ENCODE assay signal across 8 cellular contexts in the genomic region with DNA sequence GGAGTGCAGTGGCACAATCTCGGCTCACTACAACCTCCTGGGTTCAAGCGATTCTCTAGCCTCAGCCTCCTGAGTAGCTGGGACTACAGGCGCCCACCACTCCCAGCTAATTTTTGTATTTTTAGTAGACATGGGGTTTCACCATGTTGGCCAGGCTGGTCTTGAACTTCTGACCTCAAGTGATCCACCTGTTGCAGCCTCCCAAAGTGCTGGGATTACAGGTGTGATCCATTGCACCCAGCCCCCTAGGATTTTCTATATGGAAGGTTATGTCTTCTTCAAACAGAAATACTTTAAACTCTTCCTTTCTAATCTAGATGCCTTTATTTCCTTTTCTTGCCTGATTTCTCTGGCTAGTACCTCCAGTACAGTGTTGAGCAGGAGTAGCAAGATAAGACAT. TPM values are rescaled to one million over a fixed set of nuclear protein-coding genes. Genes with fewer than 3 reads are reported as not detected.
A peak's percentile ranks its signal among the peaks of the same experiment; 100 is the strongest.
DNase-seq lines count a peak whose midpoint lies in the region; ATAC-seq and TF ChIP-seq lines count a peak whose summit lies in the region.
"Not testable (repeated sequence)": the region's sequence is repeated elsewhere in the genome, so short reads cannot be mapped to it uniquely, and the experiment has no call there.

No MANE protein-coding gene starts in this region.

- not testable (repeated sequence) for TF ChIP-seq EP300 in esophagus muscularis mucosa (IDR thresholded peaks at IDR 0.05)

- POLR2A ChIA-PET in HEK293 (lab: Yijun Ruan, JAX); PC-9 (lab: Charles Lee; ENCODE audit: unreplicated experiment): not testable (repeated sequence)

- ATAC-seq in psoas muscle, gastrocnemius medialis: not testable (repeated sequence)

- TF ChIP-seq POLR2A in esophagus muscularis mucosa (IDR thresholded peaks at IDR 0.05; ENCODE audit: low read depth); gastrocnemius medialis (IDR thresholded peaks at IDR 0.05); uterus (IDR thresholded peaks at IDR 0.05): not testable (repeated sequence)

- not testable (repeated sequence) for H3K23ac ChIP-seq in trophoblast cell (ENCODE audit: low read length)

- not testable (repeated sequence) for H4K91ac ChIP-seq in trophoblast cell (ENCODE audit: low read depth, low read length)

- not testable (repeated sequence) for H2BK120ac ChIP-seq in trophoblast cell (ENCODE audit: insufficient read depth, low read length, poor library complexity)

- CTCF ChIA-PET in HEK293 (lab: Yijun Ruan, JAX): interaction anchor here (0.6 to 1.0 kb wide), 2 partner anchors 14 to 155 kb away, joined by 3 to 4 read pairs; no protein-coding TSS in a partner anchor
- CTCF ChIA-PET in PC-9 (lab: Charles Lee): not testable (repeated sequence)

- not testable (repeated sequence) for H3K27ac ChIP-seq in HEK293 (ENCODE audit: extremely low read depth, low read depth, low read length); esophagus muscularis mucosa (replicated peaks in 1 of 4); trophoblast cell (ENCODE audit: low read depth, low read length)
- H3K27ac ChIP-seq in PC-9 (peak overlapping the region; percentile 78; the same call in 1 of the 2 replicates), psoas muscle (peak overlapping the region; percentile 76), gastrocnemius medialis (peak overlapping the region; percentile 75 to 99 (median 82)), tibial artery (peak overlapping the region; percentile 85 to 90), uterus (peak overlapping the region; percentile 93 to 94)

- H2AFZ ChIP-seq in PC-9; trophoblast cell (ENCODE audit: insufficient read depth, low read length, poor library complexity): not testable (repeated sequence)

- not testable (repeated sequence) for H2BK12ac ChIP-seq in trophoblast cell (ENCODE audit: low read length)

- H2BK5ac ChIP-seq in trophoblast cell (ENCODE audit: low read depth, low read length, poor library complexity): not testable (repeated sequence)

- peaks cover 47% of the 10 kb centered on the region for H3F3A ChIP-seq in PC-9 (ENCODE audit: insufficient read depth, low read depth)

- H3K18ac ChIP-seq in trophoblast cell (ENCODE audit: low read length): not testable (repeated sequence)

- H3K9me2 ChIP-seq in PC-9 (ENCODE audit: insufficient read depth): not testable (repeated sequence)

- peak overlapping the region; percentile 17 for H3K14ac ChIP-seq in trophoblast cell (ENCODE audit: low read length)

- not testable (repeated sequence) for H3K27me3 ChIP-seq in PC-9 (ENCODE audit: insufficient read depth, low read depth); esophagus muscularis mucosa; trophoblast cell (ENCODE audit: insufficient read depth, low read length); psoas muscle (ENCODE audit: insufficient read depth in 3 of 3, low read length in 2 of 3); gastrocnemius medialis; tibial artery; uterus

- H3K4me3 ChIP-seq in HEK293 (ENCODE audit: low read depth, low read length); PC-9; esophagus muscularis mucosa; trophoblast cell (ENCODE audit: low read depth, low read length); psoas muscle; gastrocnemius medialis; tibial artery; uterus: not testable (repeated sequence)

- H4K8ac ChIP-seq in trophoblast cell (ENCODE audit: low read depth, low read length): not testable (repeated sequence)

- intact Hi-C loops in PC-9 (cut with micrococcal nuclease; ENCODE audit: unreplicated experiment); esophagus muscularis mucosa (cut with DNase I); psoas muscle (cut with DNase I); gastrocnemius medialis (cut with DNase I; ENCODE audit: low total_unique reads); tibial artery (cut with DNase I; ENCODE audit: low total_unique reads); uterus (cut with DNase I; ENCODE audit: low total_unique reads): not testable (repeated sequence)

- not testable (repeated sequence) for H4K12ac ChIP-seq in trophoblast cell (ENCODE audit: low read depth, low read length)

- H3K9me3 ChIP-seq in HEK293 (ENCODE audit: control insufficient read depth, insufficient read depth, low read depth, low read length); PC-9 (ENCODE audit: insufficient read depth, low read depth); esophagus muscularis mucosa; trophoblast cell (ENCODE audit: insufficient read depth, low read depth, low read length); psoas muscle; gastrocnemius medialis; tibial artery; uterus: not testable (repeated sequence)

- H3K4me1 ChIP-seq in HEK293 (ENCODE audit: control insufficient read depth, insufficient read depth, low read length): not testable (repeated sequence)
- H3K4me1 ChIP-seq in PC-9 (replicated peaks; ENCODE audit: insufficient read depth): peaks cover 66% of the 10 kb centered on the region
- peaks cover 47 to 76% (median 66%) of the 10 kb centered on the region in 4 donors for H3K4me1 ChIP-seq in esophagus muscularis mucosa
- H3K4me1 ChIP-seq in trophoblast cell (ENCODE audit: control insufficient read depth in 1 of 2, insufficient read depth in 2 of 2, low read length in 2 of 2): peaks cover 18 to 26% of the 10 kb centered on the region in 2 experiments
- peaks cover 78% of the 10 kb centered on the region for H3K4me1 ChIP-seq in psoas muscle
- H3K4me1 ChIP-seq in gastrocnemius medialis: peaks cover 83 to 85% of the 10 kb centered on the region in 2 donors
- peaks cover 0 to 93% (median 64%) of the 10 kb centered on the region in 4 donors for H3K4me1 ChIP-seq in tibial artery
- peaks cover 8 to 24% of the 10 kb centered on the region in 2 donors for H3K4me1 ChIP-seq in uterus

- not testable (repeated sequence) for BruUV-seq in PC-9 (replicated peaks; lab: Mats Ljungman, UMichigan)

- not testable (repeated sequence) for H4K20me1 ChIP-seq in PC-9 (ENCODE audit: insufficient read depth)

- 98% methylated on average over 3 of the region's 3 CpGs for WGBS in esophagus muscularis mucosa
- WGBS in trophoblast cell (ENCODE audit: extremely low coverage, insufficient coverage, insufficient read length): no CpG with 5 or more reads among the region's 3 CpGs
- 96 to 98% (median 97%) methylated on average over 3 of the region's 3 CpGs for WGBS in psoas muscle, 3 donors

- H3K79me1 ChIP-seq in trophoblast cell (ENCODE audit: low read length): peaks cover 26% of the 10 kb centered on the region

- H3K4me2 ChIP-seq in PC-9; trophoblast cell (ENCODE audit: low read length): not testable (repeated sequence)

- H3K79me2 ChIP-seq in PC-9 (ENCODE audit: low read depth): peaks cover 95% of the 10 kb centered on the region
- H3K79me2 ChIP-seq in trophoblast cell (ENCODE audit: control insufficient read depth, insufficient read depth, low read length, poor library complexity): not testable (repeated sequence)

- H3K9ac ChIP-seq in trophoblast cell (ENCODE audit: low read length): not testable (repeated sequence)

- not testable (repeated sequence) for H2AK5ac ChIP-seq in trophoblast cell (ENCODE audit: low read length)

- not testable (repeated sequence) for DNase-seq in PC-9, trophoblast cell, psoas muscle, gastrocnemius medialis, tibial artery, uterus
- peak; percentile 55 for DNase-seq in esophagus muscularis mucosa (ENCODE audit: extremely low spot score)

- TF ChIP-seq CTCF in HEK293 (tag by site-specific recombination; IDR thresholded peaks at IDR 0.05); PC-9 (conservative IDR thresholded peaks at IDR 0.05); esophagus muscularis mucosa (IDR thresholded peaks at IDR 0.05); psoas muscle (IDR thresholded peaks at IDR 0.05); gastrocnemius medialis (IDR thresholded peaks at IDR 0.05 in 4 of 5, conservative IDR thresholded peaks at IDR 0.05 in 1 of 5); tibial artery (IDR thresholded peaks at IDR 0.05); uterus (IDR thresholded peaks at IDR 0.05): not testable (repeated sequence)

- peak overlapping the region; percentile 78 for H3K4ac ChIP-seq in trophoblast cell (ENCODE audit: low read depth, low read length)

- not testable (repeated sequence) for H3K36me3 ChIP-seq in HEK293 (ENCODE audit: control insufficient read depth in 2 of 2, insufficient read depth in 1 of 2, low read length in 2 of 2); esophagus muscularis mucosa; trophoblast cell (ENCODE audit: control insufficient read depth in 1 of 2, insufficient read depth in 2 of 2, low read length in 2 of 2); psoas muscle (ENCODE audit: insufficient read depth in 1 of 2, low read depth in 1 of 2); gastrocnemius medialis; tibial artery; uterus
- H3K36me3 ChIP-seq in PC-9 (ENCODE audit: low read depth): peaks cover 17% of the 10 kb centered on the region

- in situ Hi-C loops in gastrocnemius medialis (cut with MboI; ENCODE audit: low sequenced_read_pairs in 4 of 4): loop anchor here in 2 of 4 donors (25.0 kb wide), 1 partner anchor 116 kb away; no protein-coding TSS in a partner anchor

RNA-seq across cellular contexts. Expression of gene OSBPL9, which starts 29.7 kb away (rescaled TPM):
- total RNA-seq in PC-9 (2021) (149 and 188 TPM in 2 replicates), esophagus muscularis mucosa (10 to 100 TPM; 66.8 to 84.5 (median 75.9) TPM), psoas muscle (100 to 1,000 TPM in 1 of 4 donors, 10 to 100 TPM in 3; 32.5 to 141 (median 52.0) TPM), gastrocnemius medialis (100 to 1,000 TPM in 3 of 4 donors, 10 to 100 TPM in 1; 65.8 to 206 (median 136) TPM), uterus (100 to 1,000 TPM in 3 of 4 donors, 10 to 100 TPM in 1; 94.0 to 122 (median 108) TPM)
- polyA plus RNA-seq in trophoblast cell (2013): 187 and 189 TPM in 2 replicates
- polyA plus RNA-seq in psoas muscle: 10 to 100 TPM; 15.6 to 84.8 (median 60.6) TPM
